ENCODE assay signal across 8 cellular contexts in the genomic region with DNA sequence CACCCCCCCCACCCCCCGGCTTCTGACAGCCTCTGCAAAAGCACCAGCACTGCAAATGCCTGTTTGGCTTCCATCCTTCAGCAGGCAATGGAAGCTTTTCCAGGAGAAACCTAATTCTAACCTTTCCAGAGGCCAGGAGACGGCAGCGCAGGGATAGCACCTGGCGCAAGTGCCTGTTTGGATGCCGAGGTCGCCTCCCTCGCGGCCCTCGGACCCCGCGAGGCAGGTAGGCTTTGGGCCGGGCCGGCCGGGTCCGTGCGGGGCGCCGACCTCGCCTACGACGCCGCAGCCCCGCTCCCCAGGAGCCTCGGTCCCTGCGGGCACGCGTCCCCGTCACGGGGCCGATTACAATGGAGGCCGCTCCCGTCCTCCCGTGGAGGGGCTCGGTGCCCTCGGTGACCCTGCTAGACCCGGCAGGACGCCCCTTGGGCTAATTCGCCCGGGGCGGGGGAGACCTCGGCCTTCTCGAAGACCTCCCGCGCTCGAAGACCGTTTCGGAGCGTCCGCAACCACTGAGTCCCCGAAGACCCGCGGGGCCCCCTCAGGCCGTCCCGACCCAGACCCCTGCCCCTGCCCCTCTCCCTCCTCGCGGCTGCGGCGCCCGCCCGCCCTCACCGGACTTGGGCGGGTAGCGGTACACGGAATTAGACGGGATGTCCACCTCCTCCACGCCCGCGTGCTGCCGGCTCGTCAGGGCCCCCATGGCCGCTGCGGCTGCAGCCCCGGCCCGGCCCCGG. TPM values are rescaled to one million over a fixed set of nuclear protein-coding genes. Genes with fewer than 3 reads are reported as not detected.
DNase-seq lines count a peak whose midpoint lies in the region; TF ChIP-seq lines count a peak whose summit lies in the region.

No MANE protein-coding gene starts in this region.

- no peaks in the 10 kb centered on the region for H3K9me3 Mint-ChIP-seq in MCF 10A (ENCODE audit: unreplicated experiment)

- TF ChIP-seq POLR2A in breast epithelium (IDR thresholded peaks at IDR 0.05) (no peak), sigmoid colon (IDR thresholded peaks at IDR 0.05) (no peak)

- intact Hi-C loops in breast epithelium (cut with DNase I; ENCODE audit: low total_unique reads): no loop called here
- intact Hi-C loops in MCF 10A (cut with micrococcal nuclease): no loop called here
- intact Hi-C loops in sigmoid colon (cut with DNase I): loop anchor here (1.0 kb wide), 1 partner anchor 27 kb away; no protein-coding TSS in a partner anchor

- peaks cover 6% of the 10 kb centered on the region for H3K4me1 Mint-ChIP-seq in MCF 10A (ENCODE audit: insufficient read depth, unreplicated experiment)

- H3K4me3 Mint-ChIP-seq in MCF 10A (ENCODE audit: unreplicated experiment): no peak overlapping the region

- H3K36me3 ChIP-seq in breast epithelium (no peaks in the 10 kb centered on the region), WERI-Rb-1 (peaks cover 4% of the 10 kb centered on the region), cardiac muscle cell (no peaks in the 10 kb centered on the region), sigmoid colon (no peaks in the 10 kb centered on the region)

- H3K4me3 ChIP-seq in breast epithelium (peak overlapping the region; percentile 34 to 71 (median 66)), WERI-Rb-1 (ENCODE audit: low read depth, low read length) (peak overlapping the region; percentile 31), cardiac muscle cell (peak overlapping the region; percentile 47), sigmoid colon (peak overlapping the region; percentile 35 to 64 (median 56))

- peak overlapping the region in 1 of 2 donors; percentile 16 for H3K27ac ChIP-seq in breast epithelium
- H3K27ac ChIP-seq in WERI-Rb-1: no peak overlapping the region
- no peak overlapping the region for H3K27ac ChIP-seq in cardiac muscle cell
- peak overlapping the region; percentile 48 to 53 (median 50) for H3K27ac ChIP-seq in sigmoid colon

- POLR2A ChIA-PET in MCF 10A (lab: Yijun Ruan, JAX): no interaction called here

- TF ChIP-seq CTCF in breast epithelium (IDR thresholded peaks at IDR 0.05) (no peak), MCF 10A (IDR thresholded peaks at IDR 0.05; ENCODE audit: unreplicated experiment) (no peak), WERI-Rb-1 (IDR thresholded peaks at IDR 0.05; ENCODE audit: low read depth, low read length) (no peak), cardiac muscle cell (IDR thresholded peaks at IDR 0.05; ENCODE audit: low read depth, low read length) (no peak), sigmoid colon (IDR thresholded peaks at IDR 0.05) (no peak)

- no peak for TF ChIP-seq EP300 in sigmoid colon (IDR thresholded peaks at IDR 0.05)

- H3K27me3 ChIP-seq in breast epithelium (no peaks in the 10 kb centered on the region), WERI-Rb-1 (ENCODE audit: insufficient read depth, low read depth, severe bottlenecking) (no peaks in the 10 kb centered on the region), cardiac muscle cell (peaks cover 29% of the 10 kb centered on the region), sigmoid colon (peaks cover 0 to 12% (median 9%) of the 10 kb centered on the region in 3 donors)

- H3K27ac Mint-ChIP-seq in MCF 10A (ENCODE audit: low read depth, unreplicated experiment): no peak overlapping the region

- DNase-seq in breast epithelium (ENCODE audit: low spot score in 2 of 2): peak in 1 of 2 donors; percentile 16
- DNase-seq in MCF 10A (ENCODE audit: unreplicated experiment): no peak
- no peak for DNase-seq in WERI-Rb-1
- peak in 1 of 2 donors; percentile 17 for DNase-seq in cardiac muscle cell (ENCODE audit: low read depth in 1 of 2, low spot score in 1 of 2)
- peak; percentile 53 for DNase-seq in sigmoid colon
- no peak for DNase-seq in COR-L47 (lab: John Stamatoyannopoulos, UW)
- DNase-seq in OCI-M1 (lab: John Stamatoyannopoulos, UW): no peak
- DNase-seq in COLO668 (lab: John Stamatoyannopoulos, UW; ENCODE audit: unreplicated experiment): no peak

- H3K27me3 Mint-ChIP-seq in MCF 10A (ENCODE audit: insufficient read depth, unreplicated experiment): peaks cover 10% of the 10 kb centered on the region

- no TSS peak for BruUV-seq in MCF 10A (replicated peaks; lab: Mats Ljungman, UMichigan)

- H3K36me3 Mint-ChIP-seq in MCF 10A (ENCODE audit: insufficient read depth, unreplicated experiment): no peaks in the 10 kb centered on the region

- CTCF ChIA-PET in MCF 10A (lab: Yijun Ruan, JAX): no interaction called here

- 3 to 7% methylated on average over 75 of the region's 75 CpGs for WGBS in sigmoid colon, 2 donors

- H3K4me1 ChIP-seq in breast epithelium (peaks cover 0 to 4% of the 10 kb centered on the region in 2 donors), cardiac muscle cell (ENCODE audit: low read depth) (no peaks in the 10 kb centered on the region), sigmoid colon (peaks cover 0 to 20% (median 14%) of the 10 kb centered on the region in 4 donors)

- H3K9me3 ChIP-seq in breast epithelium (no peaks in the 10 kb centered on the region), WERI-Rb-1 (ENCODE audit: severe bottlenecking) (peaks cover 4% of the 10 kb centered on the region), cardiac muscle cell (ENCODE audit: low read depth) (no peaks in the 10 kb centered on the region), sigmoid colon (no peaks in the 10 kb centered on the region)

RNA-seq across cellular contexts. Expression of gene RNF157, which starts 0.6 kb away (rescaled TPM):
- total RNA-seq in breast epithelium (1 to 10 TPM; 3.1 to 7.8 (median 4.3) TPM), MCF 10A (2022) (0.17 and 0.44 TPM in 2 replicates), cardiac muscle cell (11.4 and 15.0 TPM in 2 replicates), sigmoid colon (1 to 10 TPM; 3.1 to 9.1 (median 4.5) TPM)
- polyA plus RNA-seq in cardiac muscle cell (11.0 and 15.2 TPM in 2 replicates), sigmoid colon (10 to 100 TPM in 2 of 3 donors, 1 to 10 TPM in 1; 6.0 to 29.5 (median 10.9) TPM)

RNA-seq across cellular contexts. Expression of gene UBALD2, which starts 25.4 kb away (rescaled TPM):
- total RNA-seq in breast epithelium (10 to 100 TPM; 11.1 to 15.1 (median 13.0) TPM), MCF 10A (2022) (84.9 and 109 TPM in 2 replicates), cardiac muscle cell (13.5 and 23.2 TPM in 2 replicates), sigmoid colon (10 to 100 TPM in 1 of 4 donors, 1 to 10 TPM in 3; 3.9 to 11.8 (median 6.5) TPM)
- polyA plus RNA-seq in cardiac muscle cell (13.2 and 19.6 TPM in 2 replicates), sigmoid colon (100 to 1,000 TPM in 1 of 3 donors, 10 to 100 TPM in 2; 56.0 to 105 (median 98.7) TPM)

Comparison
In these comparisons a context has a peak if more than half of its experiments do, and no peak if none do; other contexts are left out.
1. H3K27ac ChIP-seq: peak in sigmoid colon (4 of 4); none in WERI-Rb-1 (single experiment) and cardiac muscle cell (single experiment).
2. Peak in every context shown above with its lines, with median percentiles within 50 percentile points of each other: H3K4me3 ChIP-seq.